In the genomic region with DNA sequence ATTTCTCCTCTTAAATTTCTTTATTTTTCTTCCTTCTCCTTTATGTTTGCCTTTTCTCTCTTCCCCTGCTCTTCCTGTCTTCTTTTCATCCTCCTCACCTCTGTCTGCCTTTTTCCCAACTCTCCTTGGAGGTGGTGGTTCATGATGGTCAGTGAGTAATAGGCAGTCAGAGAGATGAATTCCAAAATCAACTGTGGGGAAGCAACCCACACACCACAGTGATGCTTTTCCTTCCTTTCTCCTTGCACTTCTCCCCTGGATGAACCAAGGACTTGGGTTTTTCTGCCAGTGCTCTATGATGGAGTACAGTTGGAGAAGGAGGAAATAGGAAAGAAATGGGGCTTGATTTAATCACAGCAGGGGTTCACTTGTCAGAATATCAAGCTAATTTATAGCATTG, we compare ENCODE assay signal across 20 cellular contexts.
DNase-seq lines count a peak whose midpoint lies in the region; ATAC-seq and TF ChIP-seq lines count a peak whose summit lies in the region.
"Had no signal": no experiment of that assay in that cellular context is flagged by ENCODE, and none has a peak within 500 bp of the region (broad histone marks: within the 10 kb centered on the region; RNA-seq: fewer than 3 reads in every experiment).

No MANE protein-coding gene starts in this region.

- ATAC-seq in left cardiac atrium: no peak

- DNase-seq in GM23248 (peak; percentile 56), M059J (ENCODE audit: low read depth) (peak; percentile 16), astrocyte of the spinal cord (ENCODE audit: low read depth, low spot score) (peak; percentile 27), tibial artery (no peak), left cardiac atrium (no peak), left ventricle myocardium inferior (no peak)
- no peak for DNase-seq in activated CD8-positive, alpha-beta memory T cell treated with anti-CD3 and anti-CD28 coated beads for 24 hours
- DNase-seq: Calu3; CD8-positive, alpha-beta memory T cell; DMS153; GDM1; H7; NCI-H1694 treated with DMSO at 0.1 percent for 48 hours; NCI-H748 treated with DMSO at 0.1 percent for 48 hours; SIG-M5; SK-N-SH had no signal

- TF ChIP-seq CTCF in astrocyte of the spinal cord (IDR thresholded peaks at IDR 0.05; ENCODE audit: low read depth, low read length) (no peak), tibial artery (IDR thresholded peaks at IDR 0.05) (no peak), left ventricle myocardium inferior (IDR thresholded peaks at IDR 0.05; ENCODE audit: borderline replicate concordance) (no peak)

- no peak overlapping the region for H3K9ac ChIP-seq in GM23248
- H3K9ac ChIP-seq: BLaER1 treated with 17β-estradiol and CSF1 and Interleukin-3, amounts not matched to agents 10 nM and 100 nM; KMS-11; SK-N-SH had no signal

- intact Hi-C loops in tibial artery (cut with DNase I; ENCODE audit: low total_unique reads): no loop called here
- intact Hi-C loops in left cardiac atrium (cut with DNase I): no loop called here
- intact Hi-C loops in left ventricle myocardium inferior (cut with micrococcal nuclease): no loop called here

- H3K9me2 ChIP-seq in GM23248 (ENCODE audit: insufficient read depth): no peaks in the 10 kb centered on the region
- H3K9me2 ChIP-seq: SK-N-SH had no signal

- H3K4me3 ChIP-seq in GM23248: no peak overlapping the region
- H3K4me3 ChIP-seq in astrocyte of the spinal cord (ENCODE audit: low read depth, low read length): no peak overlapping the region
- H3K4me3 ChIP-seq in tibial artery: no peak overlapping the region
- no peak overlapping the region for H3K4me3 ChIP-seq in left ventricle myocardium inferior
- H3K4me3 ChIP-seq: BLaER1 treated with 17β-estradiol and CSF1 and Interleukin-3, amounts not matched to agents 10 nM and 100 nM had no signal

- H4K20me1 ChIP-seq in GM23248 (ENCODE audit: insufficient read depth): no peaks in the 10 kb centered on the region
- H4K20me1 ChIP-seq: BLaER1 treated with 17β-estradiol and CSF1 and Interleukin-3, amounts not matched to agents 10 nM and 100 nM had no signal

- H3K27me3 ChIP-seq in GM23248 (replicated peaks; ENCODE audit: insufficient read depth) (no peaks in the 10 kb centered on the region), tibial artery (no peaks in the 10 kb centered on the region), left ventricle myocardium inferior (ENCODE audit: low read depth) (no peaks in the 10 kb centered on the region)
- H3K27me3 ChIP-seq: BLaER1 treated with 17β-estradiol and CSF1 and Interleukin-3, amounts not matched to agents 10 nM and 100 nM had no signal

- in situ Hi-C loops in GM23248 (cut with MboI) (loop anchor here (25.0 kb wide), 1 partner anchor 565 kb away; no protein-coding TSS in a partner anchor), astrocyte of the spinal cord (cut with HindIII; ENCODE audit: low sequenced_read_pairs) (no loop called here)

- no peaks in the 10 kb centered on the region for H3K79me2 ChIP-seq in GM23248 (ENCODE audit: insufficient read depth)

- peaks cover 10% of the 10 kb centered on the region; the same call in 1 of the 2 replicates for H3K4me1 ChIP-seq in GM23248 (ENCODE audit: insufficient read depth)
- H3K4me1 ChIP-seq in tibial artery: peaks cover 0 to 51% (median 5%) of the 10 kb centered on the region in 4 donors
- H3K4me1 ChIP-seq in left ventricle myocardium inferior: no peaks in the 10 kb centered on the region
- H3K4me1 ChIP-seq: BLaER1 treated with 17β-estradiol and CSF1 and Interleukin-3, amounts not matched to agents 10 nM and 100 nM had no signal

- H2AFZ ChIP-seq in GM23248: 0 out of 2 replicates have a peak overlapping the region, but pooled peaks have one; percentile 10

- H3K4me2 ChIP-seq in GM23248 (ENCODE audit: unreplicated experiment): no peak overlapping the region
- H3K4me2 ChIP-seq: BLaER1 treated with 17β-estradiol and CSF1 and Interleukin-3, amounts not matched to agents 10 nM and 100 nM; KMS-11; SK-N-SH had no signal

- H3K9me3 ChIP-seq in GM23248 (ENCODE audit: low read depth): no peaks in the 10 kb centered on the region
- no peaks in the 10 kb centered on the region for H3K9me3 ChIP-seq in tibial artery
- peaks cover 4% of the 10 kb centered on the region for H3K9me3 ChIP-seq in left ventricle myocardium inferior (replicated peaks)
- H3K9me3 ChIP-seq: SK-N-SH had no signal

- H3K27ac ChIP-seq in GM23248 (no peak overlapping the region), tibial artery (peak overlapping the region; percentile 70), left ventricle myocardium inferior (replicated peaks) (no peak overlapping the region)
- H3K27ac ChIP-seq: BLaER1 treated with 17β-estradiol and CSF1 and Interleukin-3, amounts not matched to agents 10 nM and 100 nM; HL-60; KMS-11; RWPE1 had no signal

- H3K36me3 ChIP-seq in GM23248 (ENCODE audit: low read depth): no peaks in the 10 kb centered on the region
- no peaks in the 10 kb centered on the region for H3K36me3 ChIP-seq in tibial artery
- H3K36me3 ChIP-seq in left ventricle myocardium inferior: no peaks in the 10 kb centered on the region
- H3K36me3 ChIP-seq: BLaER1 treated with 17β-estradiol and CSF1 and Interleukin-3, amounts not matched to agents 10 nM and 100 nM had no signal

- 0 out of 2 replicates have a peak, but pooled peaks cover 5% of the 10 kb centered on the region for H3F3A ChIP-seq in GM23248 (ENCODE audit: insufficient read depth)

Comparison
In these comparisons a context has a peak if more than half of its experiments do, and no peak if none do; other contexts are left out.
1. DNase-seq: peak in GM23248 (single experiment), M059J (single experiment) and astrocyte of the spinal cord (single experiment); none in tibial artery (0 of 2), activated CD8-positive, alpha-beta memory T cell treated with anti-CD3 and anti-CD28 coated beads for 24 hours (single experiment), left cardiac atrium (single experiment) and left ventricle myocardium inferior (single experiment).
2. H3K27ac ChIP-seq: peak in tibial artery (2 of 2); none in GM23248 (single experiment) and left ventricle myocardium inferior (single experiment).